ENCODE assay signal across 9 cellular contexts in genomic region chr12:71440393-71441349, GRCh38. TPM values are rescaled to one million over a fixed set of nuclear protein-coding genes. Genes with fewer than 3 reads are reported as not detected.
A peak's percentile ranks its signal among the peaks of the same experiment; 100 is the strongest.
DNase-seq lines count a peak whose midpoint lies in the region; ATAC-seq and TF ChIP-seq lines count a peak whose summit lies in the region.
"Had no signal": no experiment of that assay in that cellular context is flagged by ENCODE, and none has a peak within 500 bp of the region (broad histone marks: within the 10 kb centered on the region; RNA-seq: fewer than 3 reads in every experiment).

No MANE protein-coding gene starts in this region.

- no peaks in the 10 kb centered on the region for H3K36me3 ChIP-seq in Caco-2 (ENCODE audit: control insufficient read depth, insufficient read depth, low read length)
- no peaks in the 10 kb centered on the region for H3K36me3 ChIP-seq in ectodermal cell (ENCODE audit: control insufficient read depth, insufficient read depth, low read length)

- peaks cover 3% of the 10 kb centered on the region; the same call in 1 of the 2 replicates for H3K4me1 ChIP-seq in Caco-2
- H3K4me1 ChIP-seq in ectodermal cell (ENCODE audit: control insufficient read depth, insufficient read depth, low read length) = no peaks in the 10 kb centered on the region

- H3K9me3 ChIP-seq in Caco-2 = peaks cover 13% of the 10 kb centered on the region; the same call in 1 of the 2 replicates
- H3K9me3 ChIP-seq in ectodermal cell (ENCODE audit: control insufficient read depth, low read length) = no peaks in the 10 kb centered on the region

- H3K36me3 Mint-ChIP-seq in Caco-2 (ENCODE audit: insufficient read depth, unreplicated experiment) = peaks cover 23% of the 10 kb centered on the region
- peaks cover 11% of the 10 kb centered on the region for H3K36me3 Mint-ChIP-seq in natural killer cell treated with Interleukin-12 subunit alpha and Interleukin-12 subunit beta and Interleukin-15 and Interleukin-18, amount 100 ng/mL, for 72 hours

- no peak for TF ChIP-seq CTCF in Caco-2 (IDR thresholded peaks at IDR 0.05; ENCODE audit: insufficient read depth in 1 of 2, low read depth in 1 of 2, low read length in 1 of 2, severe bottlenecking in 1 of 2, unreplicated experiment in 1 of 2)
- no peak for TF ChIP-seq CTCF in GM20000 (IDR thresholded peaks at IDR 0.05; ENCODE audit: extremely low read depth, missing control alignments)

- peak overlapping the region; percentile 82 for H3K4me3 Mint-ChIP-seq in Caco-2 (ENCODE audit: unreplicated experiment)
- peak overlapping the region; percentile 42 for H3K4me3 Mint-ChIP-seq in natural killer cell treated with Interleukin-12 subunit alpha and Interleukin-12 subunit beta and Interleukin-15 and Interleukin-18, amount 100 ng/mL, for 72 hours

- H3K27ac ChIP-seq in ectodermal cell (ENCODE audit: insufficient read depth, low read depth, low read length, poor library complexity, severe bottlenecking) = no peak overlapping the region

- BruUV-seq in Caco-2 (replicated peaks; lab: Mats Ljungman, UMichigan) = no TSS peak

- no peak for ATAC-seq in natural killer cell treated with Interleukin-12 subunit alpha and Interleukin-12 subunit beta and Interleukin-15 and Interleukin-18, amount 100 ng/mL, for 72 hours
- no peak for ATAC-seq in HG03039 (IDR thresholded peaks at IDR 0.05; ENCODE audit: unreplicated experiment)

- H3K4me3 ChIP-seq in Caco-2 (ENCODE audit: low read depth, low read length) = peak overlapping the region; percentile 61
- H3K4me3 ChIP-seq in ectodermal cell (ENCODE audit: insufficient read depth, low read depth, low read length) = peak overlapping the region; percentile 37

- H3K27me3 ChIP-seq in Caco-2 (replicated peaks; ENCODE audit: control insufficient read depth, insufficient read depth, low read length) (no peaks in the 10 kb centered on the region), ectodermal cell (ENCODE audit: control insufficient read depth, insufficient read depth, low read length, poor library complexity, severe bottlenecking) (peaks cover 67% of the 10 kb centered on the region)

- 4% methylated on average over 44 of the region's 44 CpGs for WGBS in ectodermal cell, 2 experiments

- CTCF ChIA-PET in Caco-2 (lab: Charles Lee) = interaction anchor here (2.2 kb wide), 1 partner anchor 111 kb away, joined by 5 read pairs; no protein-coding TSS in a partner anchor

- H3K27me3 Mint-ChIP-seq in Caco-2 (ENCODE audit: insufficient read depth, unreplicated experiment) = no peaks in the 10 kb centered on the region
- H3K27me3 Mint-ChIP-seq in natural killer cell treated with Interleukin-12 subunit alpha and Interleukin-12 subunit beta and Interleukin-15 and Interleukin-18, amount 100 ng/mL, for 72 hours = peaks cover 40 to 54% of the 10 kb centered on the region in 2 donors

- POLR2A ChIA-PET in Caco-2 (lab: Charles Lee) = interaction anchor here (0.6 kb wide), 1 partner anchor 202 kb away, joined by 4 read pairs; no protein-coding TSS in a partner anchor

- intact Hi-C loops in Caco-2 (cut with micrococcal nuclease; ENCODE audit: unreplicated experiment) = loop anchor here (1.0 to 5.0 kb wide), 3 partner anchors 20 to 97 kb away; no protein-coding TSS in a partner anchor

- H3K4me1 Mint-ChIP-seq in Caco-2 (ENCODE audit: low read depth, unreplicated experiment) = peaks cover 24% of the 10 kb centered on the region
- H3K4me1 Mint-ChIP-seq in natural killer cell treated with Interleukin-12 subunit alpha and Interleukin-12 subunit beta and Interleukin-15 and Interleukin-18, amount 100 ng/mL, for 72 hours (ENCODE audit: low read depth in 2 of 2) = peaks cover 3 to 6% of the 10 kb centered on the region in 2 donors

- H3K27ac Mint-ChIP-seq in Caco-2 (ENCODE audit: unreplicated experiment) = peak overlapping the region; percentile 40
- H3K27ac Mint-ChIP-seq in natural killer cell treated with Interleukin-12 subunit alpha and Interleukin-12 subunit beta and Interleukin-15 and Interleukin-18, amount 100 ng/mL, for 72 hours = no peak overlapping the region

- H3K9me3 Mint-ChIP-seq in Caco-2 (ENCODE audit: unreplicated experiment) = peaks cover 16% of the 10 kb centered on the region
- peaks cover 8% of the 10 kb centered on the region for H3K9me3 Mint-ChIP-seq in natural killer cell treated with Interleukin-12 subunit alpha and Interleukin-12 subunit beta and Interleukin-15 and Interleukin-18, amount 100 ng/mL, for 72 hours

- DNase-seq in Caco-2 (peak; percentile 84 to 87), GM20000 (ENCODE audit: low spot score) (peak; percentile 26), NCI-H69 (lab: John Stamatoyannopoulos, UW) (peak; percentile 71), cerebellum (ENCODE audit: low spot score) (no peak), DMS79 (lab: John Stamatoyannopoulos, UW) (no peak)
- no peak for DNase-seq in natural killer cell treated with Interleukin-12 subunit alpha and Interleukin-12 subunit beta and Interleukin-15 and Interleukin-18, amount 100 ng/mL, for 72 hours (ENCODE audit: low spot score)

RNA-seq across cellular contexts. Expression of gene LGR5, which starts 1.1 kb away (rescaled TPM):
- 28.0 and 28.4 TPM in 2 replicates for total RNA-seq in Caco-2 (2022)
- 0.98 TPM for polyA plus RNA-seq in ectodermal cell (2013, experiment 1 of 4)
- polyA plus RNA-seq in ectodermal cell (2013, experiment 2 of 4) = 0.84 TPM
- 1.0 TPM for polyA plus RNA-seq in ectodermal cell (2013, experiment 3 of 4)
- polyA plus RNA-seq in ectodermal cell (2013, experiment 4 of 4) = 1.2 TPM
- not detected for total RNA-seq in natural killer cell treated with Interleukin-12 subunit alpha and Interleukin-12 subunit beta and Interleukin-15 and Interleukin-18, amount 100 ng/mL, for 72 hours
- total RNA-seq in cerebellum = 0.91 TPM
- total RNA-seq: lung microvascular endothelial cell had no signal

Comparison
In these comparisons a context has a peak if more than half of its experiments do, and no peak if none do; other contexts are left out.
1. DNase-seq: peak in Caco-2 (2 of 2), GM20000 (single experiment) and NCI-H69 (single experiment); none in natural killer cell treated with Interleukin-12 subunit alpha and Interleukin-12 subunit beta and Interleukin-15 and Interleukin-18, amount 100 ng/mL, for 72 hours (single experiment), cerebellum (single experiment) and DMS79 (single experiment).
2. RNA of gene LGR5, which starts 1.1 kb away (total RNA-seq): 28.0 to 28.4 TPM in Caco-2; 0.91 TPM in cerebellum (single experiment) and not detected in natural killer cell treated with Interleukin-12 subunit alpha and Interleukin-12 subunit beta and Interleukin-15 and Interleukin-18, amount 100 ng/mL, for 72 hours; every median in the first group is over 10 times any median in the second.